8 cellular contexts compared by ENCODE assay signal in genomic region chr1:111406325-111406768, GRCh38. TPM values are rescaled to one million over a fixed set of nuclear protein-coding genes. Genes with fewer than 3 reads are reported as not detected.
DNase-seq lines count a peak whose midpoint lies in the region; ATAC-seq, FAIRE-seq and TF ChIP-seq lines count a peak whose summit lies in the region.

No MANE protein-coding gene starts in this region.

- H3K4me3 ChIP-seq in GM06990 (replicated peaks; ENCODE audit: low read depth, low read length) (no peak overlapping the region), right cardiac atrium (ENCODE audit: low read length) (no peak overlapping the region)

- WGBS in right cardiac atrium, result 0% methylated on average over 2 of the region's 2 CpGs

- H3K36me3 ChIP-seq in GM06990 (ENCODE audit: control insufficient read depth, insufficient read depth, low read length) (no peaks in the 10 kb centered on the region), KOPT-K1 (ENCODE audit: insufficient read depth, low read length) (no peaks in the 10 kb centered on the region)

- peak; percentile 93 for ATAC-seq in GM21447 (IDR thresholded peaks at IDR 0.05; ENCODE audit: unreplicated experiment)
- peak; percentile 71 to 78 for ATAC-seq in right cardiac atrium

- H3K27ac ChIP-seq in KOPT-K1 (ENCODE audit: low read depth, low read length, poor library complexity, severe bottlenecking) (peak overlapping the region; percentile 39), right cardiac atrium (ENCODE audit: low read length) (no peak overlapping the region)

- H3K27me3 ChIP-seq in GM06990 (replicated peaks; ENCODE audit: control insufficient read depth, insufficient read depth, low read length) (no peaks in the 10 kb centered on the region), right cardiac atrium (ENCODE audit: control insufficient read depth, insufficient read depth) (no peaks in the 10 kb centered on the region)

- peak; percentile 64 for DNase-seq in GM06990 (ENCODE audit: extremely low read depth, insufficient read length)
- DNase-seq in activated CD8-positive, alpha-beta memory T cell treated with anti-CD3 and anti-CD28 coated beads for 24 hours, result peak; percentile 61
- no peak for DNase-seq in right cardiac atrium
- peak; percentile 52 for DNase-seq in ureter (ENCODE audit: low spot score)
- no peak for DNase-seq in D721Med (ENCODE audit: insufficient read length, low spot score)
- DNase-seq in HK-2 (ENCODE audit: unreplicated experiment), result no peak

- H3K9me3 ChIP-seq in KOPT-K1 (ENCODE audit: insufficient read depth, low read length, poor library complexity, severe bottlenecking) (no peaks in the 10 kb centered on the region), right cardiac atrium (ENCODE audit: control insufficient read depth, low read length) (no peaks in the 10 kb centered on the region)

- intact Hi-C loops in right cardiac atrium (cut with DNase I), result no loop called here

- FAIRE-seq in D721Med (lab: Jason Lieb, UNC), result no peak

- TF ChIP-seq CTCF in GM06990 (IDR thresholded peaks at IDR 0.05; ENCODE audit: insufficient read depth, low read length, poor library complexity, severe bottlenecking) (no peak), D721Med (IDR thresholded peaks at IDR 0.05; ENCODE audit: insufficient read depth, missing control alignments) (no peak)

- no peaks in the 10 kb centered on the region for H3K4me1 ChIP-seq in right cardiac atrium (ENCODE audit: control insufficient read depth, insufficient read depth, low read length)

RNA-seq across cellular contexts. Expression of gene OVGP1, which starts 21.2 kb away (rescaled TPM):
- total RNA-seq in right cardiac atrium, result 1 to 10 TPM in 1 of 4 donors, under 1 TPM in 3; 0.44 to 1.1 (median 0.81) TPM
- 0.66 TPM for polyA plus RNA-seq in right cardiac atrium
- total RNA-seq in ureter, result 4.3 TPM

RNA-seq across cellular contexts. Expression of gene WDR77, which starts 42.7 kb away (rescaled TPM):
- 10 to 100 TPM; 24.1 to 29.2 (median 27.9) TPM for total RNA-seq in right cardiac atrium
- 28.2 TPM for polyA plus RNA-seq in right cardiac atrium
- 54.6 TPM for total RNA-seq in ureter

RNA-seq across cellular contexts. Expression of gene ATP5PB, which starts 42.9 kb away (rescaled TPM):
- 100 to 1,000 TPM; 433 to 505 (median 493) TPM for total RNA-seq in right cardiac atrium
- polyA plus RNA-seq in right cardiac atrium, result 918 TPM
- 265 TPM for total RNA-seq in ureter

Comparison
In these comparisons a context has a peak if more than half of its experiments do, and no peak if none do; other contexts are left out.
1. DNase-seq: peak in GM06990 (single experiment), activated CD8-positive, alpha-beta memory T cell treated with anti-CD3 and anti-CD28 coated beads for 24 hours (single experiment) and ureter (single experiment); none in right cardiac atrium (0 of 3), D721Med (single experiment) and HK-2 (single experiment).